Comparison of ENCODE assay signal across 9 cellular contexts in genomic region chr7:1922071-1922869, GRCh38.
DNase-seq lines count a peak whose midpoint lies in the region; ATAC-seq lines count a peak whose summit lies in the region.
"Had no signal": no experiment of that assay in that cellular context is flagged by ENCODE, and none has a peak within 500 bp of the region (broad histone marks: within the 10 kb centered on the region; RNA-seq: fewer than 3 reads in every experiment).

No MANE protein-coding gene starts in this region.

- peak overlapping the region; percentile 96 to 99 (median 98) for H3K4me2 ChIP-seq in BLaER1 treated with 17β-estradiol and CSF1 and Interleukin-3, amounts not matched to agents 10 nM and 100 nM

- peak overlapping the region in 8 of 11 experiments; percentile 43 to 77 (median 66); a peak in 15 of 22 replicates for H3K9ac ChIP-seq in BLaER1 treated with 17β-estradiol and CSF1 and Interleukin-3, amounts not matched to agents 10 nM and 100 nM

- H3K4me1 Mint-ChIP-seq in T-cell = peaks cover 82 to 87% (median 85%) of the 10 kb centered on the region in 3 donors

- H3K36me3 ChIP-seq in BLaER1 treated with 17β-estradiol and CSF1 and Interleukin-3, amounts not matched to agents 10 nM and 100 nM = peaks cover 0 to 12% (median 0%) of the 10 kb centered on the region in 11 experiments; a peak in 2 of 22 replicates

- ATAC-seq in T-cell (replicated peaks in 1 of 4) = peak in 3 of 4 experiments; percentile 4 to 10 (median 9)
- no peak for ATAC-seq in GM18517 (IDR thresholded peaks at IDR 0.05; ENCODE audit: unreplicated experiment)
- ATAC-seq in GM18520 (IDR thresholded peaks at IDR 0.05; ENCODE audit: unreplicated experiment) = no peak

- H3K9me3 Mint-ChIP-seq in T-cell = no peaks in the 10 kb centered on the region

- no peaks in the 10 kb centered on the region for H3K9me3 ChIP-seq in BLaER1 treated with 17β-estradiol and CSF1 and Interleukin-3, amounts not matched to agents 10 nM and 100 nM (replicated peaks in 1 of 11)

- peak overlapping the region; percentile 46 to 64 for H3K27ac Mint-ChIP-seq in T-cell

- H3K27me3 ChIP-seq in BLaER1 treated with 17β-estradiol and CSF1 and Interleukin-3, amounts not matched to agents 10 nM and 100 nM = peaks cover 0 to 36% (median 0%) of the 10 kb centered on the region in 11 experiments; a peak in 8 of 22 replicates

- H3K4me3 Mint-ChIP-seq in T-cell = peak overlapping the region; percentile 65 to 72 (median 70)

- CTCF ChIA-PET in T-cell (lab: Charles Lee) = interaction anchor here in 1 of 2 donors (1.1 kb wide), 1 partner anchor 425 kb away, joined by 4 read pairs; no protein-coding TSS in a partner anchor

- POLR2A ChIA-PET in T-cell (lab: Charles Lee) = interaction anchor here (0.5 to 1.4 kb wide), 4 partner anchors 11 to 146 kb away, joined by 3 to 6 read pairs (median 3); no protein-coding TSS in a partner anchor

- H3K4me1 ChIP-seq in BLaER1 treated with 17β-estradiol and CSF1 and Interleukin-3, amounts not matched to agents 10 nM and 100 nM = peaks cover 85 to 100% (median 97%) of the 10 kb centered on the region in 10 experiments

- no peaks in the 10 kb centered on the region for H3K27me3 Mint-ChIP-seq in T-cell

- H3K27ac ChIP-seq in BLaER1 treated with 17β-estradiol and CSF1 and Interleukin-3, amounts not matched to agents 10 nM and 100 nM = peak overlapping the region in 9 of 11 experiments; percentile 18 to 86 (median 68); a peak in 17 of 22 replicates

- DNase-seq in T-cell (peak in 28 of 34 experiments; percentile 24 to 74 (median 45)), cortex of kidney (lab: John Stamatoyannopoulos, UW) (no peak), NCI-H1105 (lab: John Stamatoyannopoulos, UW) (no peak)
- DNase-seq in activated naive CD8-positive, alpha-beta T cell treated with anti-CD3 and anti-CD28 coated beads, Interleukin-2, amount 50 U/mL, for 16 hours (ENCODE audit: low read depth, low spot score) = peak; percentile 50
- peak; percentile 55 to 60 for DNase-seq in stimulated activated CD4-positive, alpha-beta T cell treated with anti-CD3 and anti-CD28 coated beads, Interleukin-1b, Interleukin-23, amount 100 ng/mL, for 4 hours (ENCODE audit: low read depth in 2 of 2)
- DNase-seq: SHP77 had no signal

- H3K4me3 ChIP-seq in BLaER1 treated with 17β-estradiol and CSF1 and Interleukin-3, amounts not matched to agents 10 nM and 100 nM = peak overlapping the region in 7 of 10 experiments; percentile 0 to 60 (median 32); a peak in 11 of 20 replicates

- peaks cover 10% of the 10 kb centered on the region for H3K36me3 Mint-ChIP-seq in T-cell

- peaks cover 62 to 100% (median 94%) of the 10 kb centered on the region in 11 experiments; a peak in 21 of 22 replicates for H4K20me1 ChIP-seq in BLaER1 treated with 17β-estradiol and CSF1 and Interleukin-3, amounts not matched to agents 10 nM and 100 nM

Comparison
In these comparisons a context has a peak if more than half of its experiments do, and no peak if none do; other contexts are left out.
1. ATAC-seq: peak in T-cell (3 of 4); none in GM18517 (single experiment) and GM18520 (single experiment).
2. DNase-seq: peak in T-cell (28 of 34), activated naive CD8-positive, alpha-beta T cell treated with anti-CD3 and anti-CD28 coated beads, Interleukin-2, amount 50 U/mL, for 16 hours (single experiment) and stimulated activated CD4-positive, alpha-beta T cell treated with anti-CD3 and anti-CD28 coated beads, Interleukin-1b, Interleukin-23, amount 100 ng/mL, for 4 hours (2 of 2); none in cortex of kidney (single experiment) and NCI-H1105 (single experiment).